In the genomic region with DNA sequence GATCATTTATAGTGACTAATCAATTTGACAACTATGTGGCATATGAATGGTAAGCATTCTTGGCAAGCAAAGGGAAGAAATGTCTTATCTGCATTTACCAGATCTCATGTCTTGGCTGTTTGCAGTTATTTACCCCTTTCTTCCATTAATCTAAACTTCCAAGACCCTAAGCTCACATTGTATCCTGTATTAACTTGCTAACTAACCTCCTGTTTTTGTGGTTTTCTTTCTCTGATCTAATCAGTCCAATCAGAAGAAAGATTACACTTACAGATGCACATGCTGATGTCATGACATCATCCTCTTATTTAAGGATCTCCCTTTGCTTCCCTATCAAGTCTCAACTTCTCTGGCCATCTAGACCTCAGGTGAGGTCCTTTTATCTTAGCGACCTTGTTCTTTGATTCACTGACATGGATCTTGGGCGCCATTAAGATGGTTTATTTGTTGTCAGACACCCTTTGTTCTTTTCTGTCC, we compare ENCODE assay signal across 1 cellular context.
TF ChIP-seq lines count a peak whose summit lies in the region.

No MANE protein-coding gene starts in this region.

TF ChIP-seq in HEK293, 187 proteins besides CTCF, POLR2A, EP300 and RAD21 (continued from another document):
- TF ChIP-seq, protein P1, sequence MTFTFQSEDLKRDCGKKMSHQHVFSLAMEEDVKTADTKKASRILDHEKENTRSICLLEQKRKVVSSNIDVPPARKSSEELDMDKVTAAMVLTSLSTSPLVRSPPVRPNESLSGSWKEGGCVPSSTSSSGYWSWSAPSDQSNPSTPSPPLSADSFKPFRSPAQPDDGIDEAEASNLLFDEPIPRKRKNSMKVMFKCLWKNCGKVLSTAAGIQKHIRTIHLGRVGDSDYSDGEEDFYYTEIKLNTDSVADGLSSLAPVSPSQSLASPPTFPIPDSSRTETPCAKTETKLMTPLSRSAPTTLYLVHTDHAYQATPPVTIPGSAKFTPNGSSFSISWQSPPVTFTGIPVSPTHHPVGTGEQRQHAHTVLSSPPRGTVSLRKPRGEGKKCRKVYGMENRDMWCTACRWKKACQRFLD (tag by site-specific recombination; IDR thresholded peaks at IDR 0.05): no peak
- TF ChIP-seq KLF1 (tag by site-specific recombination; IDR thresholded peaks at IDR 0.05): no peak
- no peak for TF ChIP-seq ZNF785 (tag by site-specific recombination; IDR thresholded peaks at IDR 0.05)
- TF ChIP-seq YY2 (tag by site-specific recombination; IDR thresholded peaks at IDR 0.05): no peak
- TF ChIP-seq ZBTB17 (tag by site-specific recombination; IDR thresholded peaks at IDR 0.05): peak; percentile 24; the same call in 1 of the 2 replicates
- no peak for TF ChIP-seq ZNF292 (tag by site-specific recombination; IDR thresholded peaks at IDR 0.05; ENCODE audit: borderline replicate concordance, low read depth)
- no peak for TF ChIP-seq ZBTB6 (tag by site-specific recombination; IDR thresholded peaks at IDR 0.05)
- no peak for TF ChIP-seq ZNF211 (tag by site-specific recombination; IDR thresholded peaks at IDR 0.05; ENCODE audit: low read depth)
